In the genomic region with DNA sequence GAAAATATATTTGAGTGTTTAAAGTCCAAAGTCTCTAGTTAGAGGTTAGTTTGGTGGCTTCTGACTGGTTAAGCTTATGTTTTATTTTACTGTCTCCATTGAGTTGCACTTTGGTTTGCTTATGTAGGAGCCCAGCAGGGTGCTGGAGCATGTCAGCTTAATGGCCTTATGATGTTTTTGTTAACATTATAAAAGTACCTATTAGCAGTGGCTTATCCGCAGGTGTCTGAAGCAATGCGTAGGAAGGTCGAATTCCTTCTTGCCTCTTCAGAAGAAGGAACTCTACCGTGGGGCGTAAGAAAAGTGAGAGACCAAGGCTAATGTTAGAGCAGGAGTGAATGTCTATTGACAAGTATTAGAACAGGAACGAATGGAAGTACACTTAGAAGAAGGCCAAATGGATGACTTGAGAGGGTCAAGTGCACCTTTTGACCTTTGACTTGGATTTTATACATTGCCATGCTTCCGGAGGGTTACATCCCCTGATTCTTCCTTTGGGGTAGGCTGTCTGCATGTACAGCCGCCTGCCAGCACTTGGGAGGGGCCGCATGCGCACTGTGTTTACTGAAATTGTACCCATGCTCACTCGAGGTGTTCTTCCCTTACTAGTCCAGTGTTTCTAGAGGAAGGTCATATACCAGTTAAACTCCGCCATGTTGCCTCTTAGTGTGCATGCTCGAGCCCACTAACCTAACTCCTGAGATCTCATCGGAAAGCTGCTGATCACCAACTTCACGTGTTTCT, we compare ENCODE assay signal across 1 cellular context.
TF ChIP-seq lines count a peak whose summit lies in the region.

No MANE protein-coding gene starts in this region.

TF ChIP-seq in H1, 55 proteins besides CTCF, POLR2A, EP300 and RAD21 (continued from another document):
- TF ChIP-seq, protein P1, sequence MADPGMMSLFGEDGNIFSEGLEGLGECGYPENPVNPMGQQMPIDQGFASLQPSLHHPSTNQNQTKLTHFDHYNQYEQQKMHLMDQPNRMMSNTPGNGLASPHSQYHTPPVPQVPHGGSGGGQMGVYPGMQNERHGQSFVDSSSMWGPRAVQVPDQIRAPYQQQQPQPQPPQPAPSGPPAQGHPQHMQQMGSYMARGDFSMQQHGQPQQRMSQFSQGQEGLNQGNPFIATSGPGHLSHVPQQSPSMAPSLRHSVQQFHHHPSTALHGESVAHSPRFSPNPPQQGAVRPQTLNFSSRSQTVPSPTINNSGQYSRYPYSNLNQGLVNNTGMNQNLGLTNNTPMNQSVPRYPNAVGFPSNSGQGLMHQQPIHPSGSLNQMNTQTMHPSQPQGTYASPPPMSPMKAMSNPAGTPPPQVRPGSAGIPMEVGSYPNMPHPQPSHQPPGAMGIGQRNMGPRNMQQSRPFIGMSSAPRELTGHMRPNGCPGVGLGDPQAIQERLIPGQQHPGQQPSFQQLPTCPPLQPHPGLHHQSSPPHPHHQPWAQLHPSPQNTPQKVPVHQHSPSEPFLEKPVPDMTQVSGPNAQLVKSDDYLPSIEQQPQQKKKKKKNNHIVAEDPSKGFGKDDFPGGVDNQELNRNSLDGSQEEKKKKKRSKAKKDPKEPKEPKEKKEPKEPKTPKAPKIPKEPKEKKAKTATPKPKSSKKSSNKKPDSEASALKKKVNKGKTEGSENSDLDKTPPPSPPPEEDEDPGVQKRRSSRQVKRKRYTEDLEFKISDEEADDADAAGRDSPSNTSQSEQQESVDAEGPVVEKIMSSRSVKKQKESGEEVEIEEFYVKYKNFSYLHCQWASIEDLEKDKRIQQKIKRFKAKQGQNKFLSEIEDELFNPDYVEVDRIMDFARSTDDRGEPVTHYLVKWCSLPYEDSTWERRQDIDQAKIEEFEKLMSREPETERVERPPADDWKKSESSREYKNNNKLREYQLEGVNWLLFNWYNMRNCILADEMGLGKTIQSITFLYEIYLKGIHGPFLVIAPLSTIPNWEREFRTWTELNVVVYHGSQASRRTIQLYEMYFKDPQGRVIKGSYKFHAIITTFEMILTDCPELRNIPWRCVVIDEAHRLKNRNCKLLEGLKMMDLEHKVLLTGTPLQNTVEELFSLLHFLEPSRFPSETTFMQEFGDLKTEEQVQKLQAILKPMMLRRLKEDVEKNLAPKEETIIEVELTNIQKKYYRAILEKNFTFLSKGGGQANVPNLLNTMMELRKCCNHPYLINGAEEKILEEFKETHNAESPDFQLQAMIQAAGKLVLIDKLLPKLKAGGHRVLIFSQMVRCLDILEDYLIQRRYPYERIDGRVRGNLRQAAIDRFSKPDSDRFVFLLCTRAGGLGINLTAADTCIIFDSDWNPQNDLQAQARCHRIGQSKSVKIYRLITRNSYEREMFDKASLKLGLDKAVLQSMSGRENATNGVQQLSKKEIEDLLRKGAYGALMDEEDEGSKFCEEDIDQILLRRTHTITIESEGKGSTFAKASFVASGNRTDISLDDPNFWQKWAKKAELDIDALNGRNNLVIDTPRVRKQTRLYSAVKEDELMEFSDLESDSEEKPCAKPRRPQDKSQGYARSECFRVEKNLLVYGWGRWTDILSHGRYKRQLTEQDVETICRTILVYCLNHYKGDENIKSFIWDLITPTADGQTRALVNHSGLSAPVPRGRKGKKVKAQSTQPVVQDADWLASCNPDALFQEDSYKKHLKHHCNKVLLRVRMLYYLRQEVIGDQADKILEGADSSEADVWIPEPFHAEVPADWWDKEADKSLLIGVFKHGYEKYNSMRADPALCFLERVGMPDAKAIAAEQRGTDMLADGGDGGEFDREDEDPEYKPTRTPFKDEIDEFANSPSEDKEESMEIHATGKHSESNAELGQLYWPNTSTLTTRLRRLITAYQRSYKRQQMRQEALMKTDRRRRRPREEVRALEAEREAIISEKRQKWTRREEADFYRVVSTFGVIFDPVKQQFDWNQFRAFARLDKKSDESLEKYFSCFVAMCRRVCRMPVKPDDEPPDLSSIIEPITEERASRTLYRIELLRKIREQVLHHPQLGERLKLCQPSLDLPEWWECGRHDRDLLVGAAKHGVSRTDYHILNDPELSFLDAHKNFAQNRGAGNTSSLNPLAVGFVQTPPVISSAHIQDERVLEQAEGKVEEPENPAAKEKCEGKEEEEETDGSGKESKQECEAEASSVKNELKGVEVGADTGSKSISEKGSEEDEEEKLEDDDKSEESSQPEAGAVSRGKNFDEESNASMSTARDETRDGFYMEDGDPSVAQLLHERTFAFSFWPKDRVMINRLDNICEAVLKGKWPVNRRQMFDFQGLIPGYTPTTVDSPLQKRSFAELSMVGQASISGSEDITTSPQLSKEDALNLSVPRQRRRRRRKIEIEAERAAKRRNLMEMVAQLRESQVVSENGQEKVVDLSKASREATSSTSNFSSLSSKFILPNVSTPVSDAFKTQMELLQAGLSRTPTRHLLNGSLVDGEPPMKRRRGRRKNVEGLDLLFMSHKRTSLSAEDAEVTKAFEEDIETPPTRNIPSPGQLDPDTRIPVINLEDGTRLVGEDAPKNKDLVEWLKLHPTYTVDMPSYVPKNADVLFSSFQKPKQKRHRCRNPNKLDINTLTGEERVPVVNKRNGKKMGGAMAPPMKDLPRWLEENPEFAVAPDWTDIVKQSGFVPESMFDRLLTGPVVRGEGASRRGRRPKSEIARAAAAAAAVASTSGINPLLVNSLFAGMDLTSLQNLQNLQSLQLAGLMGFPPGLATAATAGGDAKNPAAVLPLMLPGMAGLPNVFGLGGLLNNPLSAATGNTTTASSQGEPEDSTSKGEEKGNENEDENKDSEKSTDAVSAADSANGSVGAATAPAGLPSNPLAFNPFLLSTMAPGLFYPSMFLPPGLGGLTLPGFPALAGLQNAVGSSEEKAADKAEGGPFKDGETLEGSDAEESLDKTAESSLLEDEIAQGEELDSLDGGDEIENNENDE (IDR thresholded peaks at IDR 0.05; ENCODE audit: insufficient replicate concordance, low read length), result no peak
- TF ChIP-seq ASH2L (IDR thresholded peaks at IDR 0.05; ENCODE audit: low read length) (no peak), EZH2 (IDR thresholded peaks at IDR 0.05; ENCODE audit: low read depth, low read length, severe bottlenecking) (no peak)
